13 cellular contexts compared by ENCODE assay signal in genomic region chr10:11517150-11517549, GRCh38.
DNase-seq lines count a peak whose midpoint lies in the region; ATAC-seq, FAIRE-seq and TF ChIP-seq lines count a peak whose summit lies in the region.
"Had no signal": no experiment of that assay in that cellular context is flagged by ENCODE, and none has a peak within 500 bp of the region (broad histone marks: within the 10 kb centered on the region; RNA-seq: fewer than 3 reads in every experiment).

No MANE protein-coding gene starts in this region.

- H3K27me3 ChIP-seq in SK-N-SH (ENCODE audit: insufficient read depth), result no peaks in the 10 kb centered on the region
- no peaks in the 10 kb centered on the region for H3K27me3 ChIP-seq in pancreas
- H3K27me3 ChIP-seq: MG63, upper lobe of left lung had no signal

- FAIRE-seq in pancreas (lab: Jason Lieb, UNC), result no peak

- no peaks in the 10 kb centered on the region for H3K9me3 Mint-ChIP-seq in activated CD4-positive, alpha-beta T cell treated with anti-CD3 and anti-CD28 coated beads for 36 hours (ENCODE audit: low read depth)
- no peaks in the 10 kb centered on the region for H3K9me3 Mint-ChIP-seq in activated CD4-positive, alpha-beta T cell treated with anti-CD3 and anti-CD28 coated beads, Interleukin-2, amount 10 ng/mL, durations not matched to agents 7 days and 5 days
- no peaks in the 10 kb centered on the region for H3K9me3 Mint-ChIP-seq in naive B cell

- no peaks in the 10 kb centered on the region for H3F3A ChIP-seq in SK-N-SH (replicated peaks; ENCODE audit: insufficient read depth)

- CTCF ChIA-PET in activated CD4-positive, alpha-beta T cell treated with anti-CD3 and anti-CD28 coated beads for 36 hours (lab: Charles Lee), result interaction anchor here (0.6 to 0.7 kb wide), 2 partner anchors 194 to 249 kb away, joined by 3 read pairs; no protein-coding TSS in a partner anchor
- CTCF ChIA-PET in activated CD4-positive, alpha-beta T cell treated with anti-CD3 and anti-CD28 coated beads, Interleukin-2, amount 10 ng/mL, durations not matched to agents 7 days and 5 days (lab: Charles Lee), result no interaction called here
- CTCF ChIA-PET in SK-N-SH (lab: Yijun Ruan, JAX), result interaction anchor here (1.0 kb wide), 2 partner anchors 209 to 240 kb away, joined by 3 read pairs; no protein-coding TSS in a partner anchor

- intact Hi-C loops in activated CD4-positive, alpha-beta T cell treated with anti-CD3 and anti-CD28 coated beads for 36 hours (cut with DNase I, micrococcal nuclease), result loop anchor here (2.0 to 10.0 kb wide), 6 partner anchors 36 to 470 kb away; partner anchors contain the start of genes USP6NL (in 2 of the 2) and PROSER2 (in 1 of the 2)
- intact Hi-C loops in sciatic nerve (cut with DNase I) (loop anchor here (5.0 kb wide), 1 partner anchor 210 kb away; no protein-coding TSS in a partner anchor), pancreas (cut with DNase I) (loop anchor here (5.0 to 10.0 kb wide), 4 partner anchors 205 to 248 kb away; no protein-coding TSS in a partner anchor)

- POLR2A ChIA-PET in activated CD4-positive, alpha-beta T cell treated with anti-CD3 and anti-CD28 coated beads for 36 hours (lab: Charles Lee), result no interaction called here
- POLR2A ChIA-PET in activated CD4-positive, alpha-beta T cell treated with anti-CD3 and anti-CD28 coated beads, Interleukin-2, amount 10 ng/mL, durations not matched to agents 7 days and 5 days (lab: Charles Lee), result no interaction called here
- POLR2A ChIA-PET in SK-N-SH (lab: Yijun Ruan, JAX), result no interaction called here

- peak; percentile 57 for ATAC-seq in activated CD4-positive, alpha-beta T cell treated with anti-CD3 and anti-CD28 coated beads for 36 hours
- ATAC-seq in GM21717 (IDR thresholded peaks at IDR 0.05; ENCODE audit: unreplicated experiment) (peak; percentile 54), HG03469 (IDR thresholded peaks at IDR 0.05; ENCODE audit: unreplicated experiment) (peak; percentile 28), naive B cell (ENCODE audit: low read depth in 2 of 2) (no peak), sciatic nerve (no peak), pancreas (no peak)

- H3K27ac ChIP-seq in SK-N-SH (ENCODE audit: low read depth in 2 of 2, low read length in 1 of 2) (no peak overlapping the region), pancreas (no peak overlapping the region)
- H3K27ac ChIP-seq: 22Rv1, upper lobe of left lung had no signal

- H3K79me2 ChIP-seq in SK-N-SH (ENCODE audit: insufficient read depth), result no peaks in the 10 kb centered on the region

- H3K4me3 ChIP-seq in SK-N-SH (ENCODE audit: low read depth in 2 of 2, low read length in 1 of 2), result no peak overlapping the region
- no peak overlapping the region for H3K4me3 ChIP-seq in pancreas
- H3K4me3 ChIP-seq: MG63, upper lobe of left lung had no signal

- H4K20me1 ChIP-seq in SK-N-SH (ENCODE audit: insufficient read depth), result no peaks in the 10 kb centered on the region

- H2AFZ ChIP-seq in SK-N-SH (ENCODE audit: low read depth), result no peak overlapping the region

- peaks cover 5% of the 10 kb centered on the region for H3K36me3 Mint-ChIP-seq in activated CD4-positive, alpha-beta T cell treated with anti-CD3 and anti-CD28 coated beads for 36 hours (ENCODE audit: low read depth)
- no peaks in the 10 kb centered on the region for H3K36me3 Mint-ChIP-seq in activated CD4-positive, alpha-beta T cell treated with anti-CD3 and anti-CD28 coated beads, Interleukin-2, amount 10 ng/mL, durations not matched to agents 7 days and 5 days (ENCODE audit: low read depth)
- peaks cover 0 to 11% of the 10 kb centered on the region in 2 donors for H3K36me3 Mint-ChIP-seq in naive B cell

- DNase-seq in activated CD4-positive, alpha-beta T cell treated with anti-CD3 and anti-CD28 coated beads for 36 hours, result peak; percentile 47
- DNase-seq in activated CD4-positive, alpha-beta T cell treated with anti-CD3 and anti-CD28 coated beads, Interleukin-2, amount 10 ng/mL, durations not matched to agents 7 days and 5 days, result no peak
- DNase-seq in naive B cell (no peak), sciatic nerve (ENCODE audit: low spot score) (no peak), SK-N-SH (no peak), pancreas (no peak)
- DNase-seq: activated CD8-positive, alpha-beta memory T cell treated with anti-CD3 and anti-CD28 coated beads for 24 hours; central memory CD4-positive, alpha-beta T cell; MG63; upper lobe of left lung had no signal

- H3K4me3 Mint-ChIP-seq in activated CD4-positive, alpha-beta T cell treated with anti-CD3 and anti-CD28 coated beads for 36 hours, result no peak overlapping the region
- no peak overlapping the region for H3K4me3 Mint-ChIP-seq in activated CD4-positive, alpha-beta T cell treated with anti-CD3 and anti-CD28 coated beads, Interleukin-2, amount 10 ng/mL, durations not matched to agents 7 days and 5 days
- peak overlapping the region in 6 of 8 donors; percentile 1 to 60 (median 30) for H3K4me3 Mint-ChIP-seq in naive B cell

- peaks cover 7% of the 10 kb centered on the region for H3K27me3 Mint-ChIP-seq in activated CD4-positive, alpha-beta T cell treated with anti-CD3 and anti-CD28 coated beads for 36 hours
- H3K27me3 Mint-ChIP-seq in activated CD4-positive, alpha-beta T cell treated with anti-CD3 and anti-CD28 coated beads, Interleukin-2, amount 10 ng/mL, durations not matched to agents 7 days and 5 days, result peaks cover 6% of the 10 kb centered on the region
- H3K27me3 Mint-ChIP-seq in naive B cell, result no peaks in the 10 kb centered on the region

- no peak overlapping the region for H3K4me2 ChIP-seq in SK-N-SH

- no peak overlapping the region for H3K9ac ChIP-seq in SK-N-SH

- H3K9me3 ChIP-seq in SK-N-SH (no peaks in the 10 kb centered on the region), pancreas (no peaks in the 10 kb centered on the region)
- H3K9me3 ChIP-seq: MG63, upper lobe of left lung had no signal

- TF ChIP-seq CTCF in SK-N-SH (IDR thresholded peaks at IDR 0.05) (no peak), pancreas (IDR thresholded peaks at IDR 0.05) (no peak)

- no peak for TF ChIP-seq EP300 in SK-N-SH (IDR thresholded peaks at IDR 0.05; ENCODE audit: borderline replicate concordance in 1 of 2, low read depth in 1 of 2, low read length in 1 of 2)

- WGBS in SK-N-SH (ENCODE audit: low lambda C conversion rate), result 38% methylated on average over 1 of the region's 1 CpG
- 59 to 89% methylated on average over 1 of the region's 1 CpG for WGBS in pancreas, 2 donors

- peaks cover 21% of the 10 kb centered on the region for H3K4me1 Mint-ChIP-seq in activated CD4-positive, alpha-beta T cell treated with anti-CD3 and anti-CD28 coated beads for 36 hours
- H3K4me1 Mint-ChIP-seq in activated CD4-positive, alpha-beta T cell treated with anti-CD3 and anti-CD28 coated beads, Interleukin-2, amount 10 ng/mL, durations not matched to agents 7 days and 5 days, result peaks cover 18% of the 10 kb centered on the region
- H3K4me1 Mint-ChIP-seq in naive B cell, result peaks cover 33 to 66% (median 37%) of the 10 kb centered on the region in 3 donors

- H3K27ac Mint-ChIP-seq in activated CD4-positive, alpha-beta T cell treated with anti-CD3 and anti-CD28 coated beads for 36 hours, result no peak overlapping the region
- H3K27ac Mint-ChIP-seq in activated CD4-positive, alpha-beta T cell treated with anti-CD3 and anti-CD28 coated beads, Interleukin-2, amount 10 ng/mL, durations not matched to agents 7 days and 5 days, result no peak overlapping the region
- peak overlapping the region in 4 of 6 donors; percentile 19 to 93 (median 64) for H3K27ac Mint-ChIP-seq in naive B cell

- H3K36me3 ChIP-seq in SK-N-SH (replicated peaks in 1 of 2; ENCODE audit: control insufficient read depth in 1 of 2, insufficient read depth in 2 of 2, low read length in 1 of 2) (peaks cover 2 to 5% of the 10 kb centered on the region in 2 experiments), pancreas (no peaks in the 10 kb centered on the region)
- H3K36me3 ChIP-seq: MG63, upper lobe of left lung had no signal

- TF ChIP-seq RAD21 in SK-N-SH (IDR thresholded peaks at IDR 0.05; ENCODE audit: low read length), result no peak

- no peaks in the 10 kb centered on the region for H3K9me2 ChIP-seq in SK-N-SH

- H3K4me1 ChIP-seq in SK-N-SH (ENCODE audit: control insufficient read depth in 1 of 2, insufficient read depth in 2 of 2, low read depth in 1 of 2, low read length in 1 of 2) (peaks cover 0 to 18% of the 10 kb centered on the region in 2 experiments; a peak in 2 of 4 replicates), pancreas (peaks cover 0 to 8% (median 7%) of the 10 kb centered on the region in 3 donors)

TF ChIP-seq in SK-N-SH, 30 proteins besides CTCF, POLR2A, EP300 and RAD21 (continues in another document):
- TF ChIP-seq TAF1 (IDR thresholded peaks at IDR 0.05; ENCODE audit: borderline replicate concordance, low read depth, low read length) (no peak), GABPA (IDR thresholded peaks at IDR 0.05; ENCODE audit: low read depth) (no peak)
- TF ChIP-seq, protein P1, sequence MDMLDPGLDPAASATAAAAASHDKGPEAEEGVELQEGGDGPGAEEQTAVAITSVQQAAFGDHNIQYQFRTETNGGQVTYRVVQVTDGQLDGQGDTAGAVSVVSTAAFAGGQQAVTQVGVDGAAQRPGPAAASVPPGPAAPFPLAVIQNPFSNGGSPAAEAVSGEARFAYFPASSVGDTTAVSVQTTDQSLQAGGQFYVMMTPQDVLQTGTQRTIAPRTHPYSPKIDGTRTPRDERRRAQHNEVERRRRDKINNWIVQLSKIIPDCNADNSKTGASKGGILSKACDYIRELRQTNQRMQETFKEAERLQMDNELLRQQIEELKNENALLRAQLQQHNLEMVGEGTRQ (IDR thresholded peaks at IDR 0.05; ENCODE audit: borderline replicate concordance, low read depth, low read length), result no peak

Comparison
In these comparisons a context has a peak if more than half of its experiments do, and no peak if none do; other contexts are left out.
1. ATAC-seq: peak in activated CD4-positive, alpha-beta T cell treated with anti-CD3 and anti-CD28 coated beads for 36 hours (single experiment), GM21717 (single experiment) and HG03469 (single experiment); none in naive B cell (0 of 2), sciatic nerve (single experiment) and pancreas (0 of 4).
2. H3K27ac Mint-ChIP-seq: peak in naive B cell (4 of 6); none in activated CD4-positive, alpha-beta T cell treated with anti-CD3 and anti-CD28 coated beads for 36 hours (single experiment) and activated CD4-positive, alpha-beta T cell treated with anti-CD3 and anti-CD28 coated beads, Interleukin-2, amount 10 ng/mL, durations not matched to agents 7 days and 5 days (single experiment).
3. H3K4me3 Mint-ChIP-seq: peak in naive B cell (6 of 8); none in activated CD4-positive, alpha-beta T cell treated with anti-CD3 and anti-CD28 coated beads for 36 hours (single experiment) and activated CD4-positive, alpha-beta T cell treated with anti-CD3 and anti-CD28 coated beads, Interleukin-2, amount 10 ng/mL, durations not matched to agents 7 days and 5 days (single experiment).